In the genomic region with DNA sequence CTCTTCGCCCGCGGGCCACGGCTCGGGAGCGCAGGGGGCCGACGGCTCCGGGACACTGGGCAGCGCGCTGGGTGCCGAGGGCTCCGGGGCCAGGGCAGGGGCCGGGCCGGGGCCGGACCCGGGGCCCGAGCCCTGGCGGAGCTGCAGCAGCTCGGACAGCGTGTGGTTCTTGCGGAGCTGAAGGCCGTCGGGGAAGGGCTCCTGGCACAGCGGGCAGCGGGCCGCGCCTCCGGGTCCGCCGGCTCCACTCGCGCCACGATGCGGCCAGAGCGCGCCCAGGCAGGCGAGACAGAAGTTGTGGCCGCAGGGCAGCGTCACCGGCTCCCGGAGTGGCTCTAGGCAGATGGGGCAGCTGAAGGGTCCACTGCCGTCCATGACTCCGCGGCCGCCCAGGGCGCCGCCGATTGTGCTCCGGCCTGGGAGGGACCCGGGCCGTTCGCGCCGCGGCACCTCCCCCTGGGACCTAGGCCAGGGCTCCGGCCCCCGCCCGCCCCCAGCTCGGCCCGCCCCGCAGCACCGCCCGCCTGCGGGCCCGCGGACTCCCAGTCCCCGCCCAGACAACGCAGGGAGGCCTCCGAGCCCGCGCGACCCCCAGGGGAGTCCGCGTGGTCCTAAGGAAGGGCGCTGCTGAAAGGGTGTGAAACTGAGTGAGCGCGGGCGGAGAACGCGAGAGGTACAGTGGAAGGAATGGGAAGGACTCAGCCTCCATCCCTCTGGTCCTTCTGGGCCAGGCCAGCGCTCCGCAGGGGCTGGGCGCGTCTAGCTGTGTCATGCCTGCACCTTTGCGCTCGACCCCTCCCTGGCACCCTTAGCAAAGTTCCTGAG, we compare ENCODE assay signal across 1 cellular context.
A peak's percentile ranks its signal among the peaks of the same experiment; 100 is the strongest.
TF ChIP-seq lines count a peak whose summit lies in the region.

TRIM47 (minus strand) TSS at position 408 of the 825 bp plus-strand sequence; CDS start at position 375, 33 bp downstream.

TF ChIP-seq in HepG2, 621 proteins besides CTCF, POLR2A, EP300 and RAD21 (continued from another document and continues in another):
- TF ChIP-seq ZNF44 (CRISPR knock-in tag; IDR thresholded peaks at IDR 0.05) (no peak), ZNF850 (CRISPR knock-in tag; conservative IDR thresholded peaks at IDR 0.05) (no peak), NFKBIZ (CRISPR knock-in tag; IDR thresholded peaks at IDR 0.05) (peak; percentile 90), HNF1A (IDR thresholded peaks at IDR 0.05; ENCODE audit: low read depth) (no peak), HNF1A (CRISPR knock-in tag; IDR thresholded peaks at IDR 0.05; ENCODE audit: borderline replicate concordance) (peak; percentile 60; the same call in 1 of the 2 replicates), SMARCE1 (IDR thresholded peaks at IDR 0.05; ENCODE audit: borderline replicate concordance) (no peak), ZNF101 (CRISPR knock-in tag; IDR thresholded peaks at IDR 0.05; ENCODE audit: borderline replicate concordance, low read depth) (0 out of 2 replicates have a peak, but pooled peaks have one; percentile 21), ZNF354B (CRISPR knock-in tag; IDR thresholded peaks at IDR 0.05) (0 out of 2 replicates have a peak, but pooled peaks have one; percentile 59), ZNF3 (CRISPR knock-in tag; IDR thresholded peaks at IDR 0.05) (no peak), SKI (IDR thresholded peaks at IDR 0.05; ENCODE audit: partially characterized antibody) (peak; percentile 16), HOXA9 (CRISPR knock-in tag; IDR thresholded peaks at IDR 0.05; ENCODE audit: borderline replicate concordance) (0 out of 2 replicates have a peak, but pooled peaks have one; percentile 17), NR0B2 (CRISPR knock-in tag; IDR thresholded peaks at IDR 0.05) (no peak), DPF2 (CRISPR knock-in tag; IDR thresholded peaks at IDR 0.05; ENCODE audit: borderline replicate concordance, low read depth) (peak; percentile 39; the same call in 1 of the 2 replicates), KDM2A (CRISPR knock-in tag; IDR thresholded peaks at IDR 0.05; ENCODE audit: borderline replicate concordance, low read depth) (peak; percentile 94), CBX5 (CRISPR knock-in tag; IDR thresholded peaks at IDR 0.05; ENCODE audit: borderline replicate concordance) (0 out of 2 replicates have a peak, but pooled peaks have one; percentile 29), HMG20A (CRISPR knock-in tag; IDR thresholded peaks at IDR 0.05; ENCODE audit: borderline replicate concordance) (no peak), ZNF841 (CRISPR knock-in tag; IDR thresholded peaks at IDR 0.05; ENCODE audit: borderline replicate concordance) (no peak), ZSCAN30 (CRISPR knock-in tag; IDR thresholded peaks at IDR 0.05) (no peak; the same call in 1 of the 2 replicates), ZNF816 (CRISPR knock-in tag; IDR thresholded peaks at IDR 0.05; ENCODE audit: borderline replicate concordance) (no peak; the same call in 1 of the 2 replicates), ZIK1 (CRISPR knock-in tag; IDR thresholded peaks at IDR 0.05; ENCODE audit: borderline replicate concordance, low read depth) (peak; percentile 39), ZBTB4 (CRISPR knock-in tag; IDR thresholded peaks at IDR 0.05; ENCODE audit: borderline replicate concordance) (peak; percentile 82; the same call in 1 of the 2 replicates), FOXP1 (IDR thresholded peaks at IDR 0.05) (no peak), FOXP1 (CRISPR knock-in tag; IDR thresholded peaks at IDR 0.05) (no peak), ZNF232 (CRISPR knock-in tag; IDR thresholded peaks at IDR 0.05; ENCODE audit: borderline replicate concordance) (peak; percentile 57), HMGXB3 (CRISPR knock-in tag; IDR thresholded peaks at IDR 0.05; ENCODE audit: borderline replicate concordance) (peak; percentile 88), DMAP1 (CRISPR knock-in tag; IDR thresholded peaks at IDR 0.05) (peak; percentile 92), PRMT3 (CRISPR knock-in tag; IDR thresholded peaks at IDR 0.05; ENCODE audit: borderline replicate concordance, low read depth) (peak; percentile 71; the same call in 1 of the 2 replicates), ZBTB1 (CRISPR knock-in tag; IDR thresholded peaks at IDR 0.05; ENCODE audit: borderline replicate concordance) (peak; percentile 82; the same call in 1 of the 2 replicates), MTA1 (CRISPR knock-in tag; IDR thresholded peaks at IDR 0.05; ENCODE audit: borderline replicate concordance) (peak; percentile 96)
- TF ChIP-seq, protein P1, sequence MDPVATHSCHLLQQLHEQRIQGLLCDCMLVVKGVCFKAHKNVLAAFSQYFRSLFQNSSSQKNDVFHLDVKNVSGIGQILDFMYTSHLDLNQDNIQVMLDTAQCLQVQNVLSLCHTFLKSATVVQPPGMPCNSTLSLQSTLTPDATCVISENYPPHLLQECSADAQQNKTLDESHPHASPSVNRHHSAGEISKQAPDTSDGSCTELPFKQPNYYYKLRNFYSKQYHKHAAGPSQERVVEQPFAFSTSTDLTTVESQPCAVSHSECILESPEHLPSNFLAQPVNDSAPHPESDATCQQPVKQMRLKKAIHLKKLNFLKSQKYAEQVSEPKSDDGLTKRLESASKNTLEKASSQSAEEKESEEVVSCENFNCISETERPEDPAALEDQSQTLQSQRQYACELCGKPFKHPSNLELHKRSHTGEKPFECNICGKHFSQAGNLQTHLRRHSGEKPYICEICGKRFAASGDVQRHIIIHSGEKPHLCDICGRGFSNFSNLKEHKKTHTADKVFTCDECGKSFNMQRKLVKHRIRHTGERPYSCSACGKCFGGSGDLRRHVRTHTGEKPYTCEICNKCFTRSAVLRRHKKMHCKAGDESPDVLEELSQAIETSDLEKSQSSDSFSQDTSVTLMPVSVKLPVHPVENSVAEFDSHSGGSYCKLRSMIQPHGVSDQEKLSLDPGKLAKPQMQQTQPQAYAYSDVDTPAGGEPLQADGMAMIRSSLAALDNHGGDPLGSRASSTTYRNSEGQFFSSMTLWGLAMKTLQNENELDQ (CRISPR knock-in tag; IDR thresholded peaks at IDR 0.05; ENCODE audit: borderline replicate concordance): peak; percentile 73; the same call in 1 of the 2 replicates
- TF ChIP-seq, protein P2, sequence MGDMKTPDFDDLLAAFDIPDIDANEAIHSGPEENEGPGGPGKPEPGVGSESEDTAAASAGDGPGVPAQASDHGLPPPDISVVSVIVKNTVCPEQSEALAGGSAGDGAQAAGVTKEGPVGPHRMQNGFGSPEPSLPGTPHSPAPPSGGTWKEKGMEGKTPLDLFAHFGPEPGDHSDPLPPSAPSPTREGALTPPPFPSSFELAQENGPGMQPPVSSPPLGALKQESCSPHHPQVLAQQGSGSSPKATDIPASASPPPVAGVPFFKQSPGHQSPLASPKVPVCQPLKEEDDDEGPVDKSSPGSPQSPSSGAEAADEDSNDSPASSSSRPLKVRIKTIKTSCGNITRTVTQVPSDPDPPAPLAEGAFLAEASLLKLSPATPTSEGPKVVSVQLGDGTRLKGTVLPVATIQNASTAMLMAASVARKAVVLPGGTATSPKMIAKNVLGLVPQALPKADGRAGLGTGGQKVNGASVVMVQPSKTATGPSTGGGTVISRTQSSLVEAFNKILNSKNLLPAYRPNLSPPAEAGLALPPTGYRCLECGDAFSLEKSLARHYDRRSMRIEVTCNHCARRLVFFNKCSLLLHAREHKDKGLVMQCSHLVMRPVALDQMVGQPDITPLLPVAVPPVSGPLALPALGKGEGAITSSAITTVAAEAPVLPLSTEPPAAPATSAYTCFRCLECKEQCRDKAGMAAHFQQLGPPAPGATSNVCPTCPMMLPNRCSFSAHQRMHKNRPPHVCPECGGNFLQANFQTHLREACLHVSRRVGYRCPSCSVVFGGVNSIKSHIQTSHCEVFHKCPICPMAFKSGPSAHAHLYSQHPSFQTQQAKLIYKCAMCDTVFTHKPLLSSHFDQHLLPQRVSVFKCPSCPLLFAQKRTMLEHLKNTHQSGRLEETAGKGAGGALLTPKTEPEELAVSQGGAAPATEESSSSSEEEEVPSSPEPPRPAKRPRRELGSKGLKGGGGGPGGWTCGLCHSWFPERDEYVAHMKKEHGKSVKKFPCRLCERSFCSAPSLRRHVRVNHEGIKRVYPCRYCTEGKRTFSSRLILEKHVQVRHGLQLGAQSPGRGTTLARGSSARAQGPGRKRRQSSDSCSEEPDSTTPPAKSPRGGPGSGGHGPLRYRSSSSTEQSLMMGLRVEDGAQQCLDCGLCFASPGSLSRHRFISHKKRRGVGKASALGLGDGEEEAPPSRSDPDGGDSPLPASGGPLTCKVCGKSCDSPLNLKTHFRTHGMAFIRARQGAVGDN (CRISPR knock-in tag; IDR thresholded peaks at IDR 0.05): peak; percentile 78
- TF ChIP-seq, protein P3, sequence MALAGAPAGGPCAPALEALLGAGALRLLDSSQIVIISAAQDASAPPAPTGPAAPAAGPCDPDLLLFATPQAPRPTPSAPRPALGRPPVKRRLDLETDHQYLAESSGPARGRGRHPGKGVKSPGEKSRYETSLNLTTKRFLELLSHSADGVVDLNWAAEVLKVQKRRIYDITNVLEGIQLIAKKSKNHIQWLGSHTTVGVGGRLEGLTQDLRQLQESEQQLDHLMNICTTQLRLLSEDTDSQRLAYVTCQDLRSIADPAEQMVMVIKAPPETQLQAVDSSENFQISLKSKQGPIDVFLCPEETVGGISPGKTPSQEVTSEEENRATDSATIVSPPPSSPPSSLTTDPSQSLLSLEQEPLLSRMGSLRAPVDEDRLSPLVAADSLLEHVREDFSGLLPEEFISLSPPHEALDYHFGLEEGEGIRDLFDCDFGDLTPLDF (CRISPR knock-in tag; IDR thresholded peaks at IDR 0.05): peak; percentile 72; the same call in 1 of the 2 replicates
